Comparison of ENCODE assay signal across 1 cellular context in the genomic region with DNA sequence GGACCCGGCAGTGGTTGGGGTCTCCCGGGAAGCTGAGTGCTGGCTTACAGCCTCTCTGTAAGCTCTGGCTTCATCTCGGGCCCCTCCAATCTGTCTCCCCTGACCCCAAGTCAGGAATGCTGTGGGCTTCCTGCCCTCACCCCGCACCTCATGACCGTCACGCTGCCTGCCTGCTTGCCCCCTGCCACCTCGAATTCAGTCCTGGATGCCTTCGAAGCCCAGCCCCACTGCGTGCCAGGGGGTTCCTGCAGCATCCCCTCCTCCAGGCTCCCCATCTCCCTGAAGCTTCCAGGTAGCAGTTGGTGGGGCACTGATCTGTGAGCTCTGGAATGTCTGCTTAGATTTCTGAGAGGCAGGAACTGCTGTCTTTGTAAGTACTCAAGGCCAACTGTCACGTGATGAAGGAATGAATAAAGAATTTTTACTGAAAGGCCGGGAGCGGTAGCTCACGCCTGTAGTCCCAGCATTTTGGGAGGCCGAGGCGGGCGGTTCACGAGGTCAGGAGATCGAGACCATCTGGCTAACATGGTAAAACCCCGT.
TF ChIP-seq lines count a peak whose summit lies in the region.

No MANE protein-coding gene starts in this region.

TF ChIP-seq in IMR-90, 13 proteins besides CTCF, POLR2A, EP300 and RAD21:
- TF ChIP-seq, protein P1, sequence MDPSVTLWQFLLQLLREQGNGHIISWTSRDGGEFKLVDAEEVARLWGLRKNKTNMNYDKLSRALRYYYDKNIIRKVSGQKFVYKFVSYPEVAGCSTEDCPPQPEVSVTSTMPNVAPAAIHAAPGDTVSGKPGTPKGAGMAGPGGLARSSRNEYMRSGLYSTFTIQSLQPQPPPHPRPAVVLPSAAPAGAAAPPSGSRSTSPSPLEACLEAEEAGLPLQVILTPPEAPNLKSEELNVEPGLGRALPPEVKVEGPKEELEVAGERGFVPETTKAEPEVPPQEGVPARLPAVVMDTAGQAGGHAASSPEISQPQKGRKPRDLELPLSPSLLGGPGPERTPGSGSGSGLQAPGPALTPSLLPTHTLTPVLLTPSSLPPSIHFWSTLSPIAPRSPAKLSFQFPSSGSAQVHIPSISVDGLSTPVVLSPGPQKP (IDR thresholded peaks at IDR 0.05; ENCODE audit: borderline replicate concordance, low read depth, low read length): no peak
- TF ChIP-seq, protein P2, sequence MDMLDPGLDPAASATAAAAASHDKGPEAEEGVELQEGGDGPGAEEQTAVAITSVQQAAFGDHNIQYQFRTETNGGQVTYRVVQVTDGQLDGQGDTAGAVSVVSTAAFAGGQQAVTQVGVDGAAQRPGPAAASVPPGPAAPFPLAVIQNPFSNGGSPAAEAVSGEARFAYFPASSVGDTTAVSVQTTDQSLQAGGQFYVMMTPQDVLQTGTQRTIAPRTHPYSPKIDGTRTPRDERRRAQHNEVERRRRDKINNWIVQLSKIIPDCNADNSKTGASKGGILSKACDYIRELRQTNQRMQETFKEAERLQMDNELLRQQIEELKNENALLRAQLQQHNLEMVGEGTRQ (IDR thresholded peaks at IDR 0.05; ENCODE audit: low read depth, low read length): 0 out of 2 replicates have a peak, but pooled peaks have one; percentile 9
- TF ChIP-seq CEBPB (IDR thresholded peaks at IDR 0.05; ENCODE audit: low read depth, low read length) (no peak), RCOR1 (IDR thresholded peaks at IDR 0.05; ENCODE audit: insufficient replicate concordance, low read length) (no peak), MAZ (IDR thresholded peaks at IDR 0.05; ENCODE audit: borderline replicate concordance, low read depth, low read length) (no peak), BHLHE40 (IDR thresholded peaks at IDR 0.05; ENCODE audit: low read depth, low read length) (no peak)
